In the genomic region with DNA sequence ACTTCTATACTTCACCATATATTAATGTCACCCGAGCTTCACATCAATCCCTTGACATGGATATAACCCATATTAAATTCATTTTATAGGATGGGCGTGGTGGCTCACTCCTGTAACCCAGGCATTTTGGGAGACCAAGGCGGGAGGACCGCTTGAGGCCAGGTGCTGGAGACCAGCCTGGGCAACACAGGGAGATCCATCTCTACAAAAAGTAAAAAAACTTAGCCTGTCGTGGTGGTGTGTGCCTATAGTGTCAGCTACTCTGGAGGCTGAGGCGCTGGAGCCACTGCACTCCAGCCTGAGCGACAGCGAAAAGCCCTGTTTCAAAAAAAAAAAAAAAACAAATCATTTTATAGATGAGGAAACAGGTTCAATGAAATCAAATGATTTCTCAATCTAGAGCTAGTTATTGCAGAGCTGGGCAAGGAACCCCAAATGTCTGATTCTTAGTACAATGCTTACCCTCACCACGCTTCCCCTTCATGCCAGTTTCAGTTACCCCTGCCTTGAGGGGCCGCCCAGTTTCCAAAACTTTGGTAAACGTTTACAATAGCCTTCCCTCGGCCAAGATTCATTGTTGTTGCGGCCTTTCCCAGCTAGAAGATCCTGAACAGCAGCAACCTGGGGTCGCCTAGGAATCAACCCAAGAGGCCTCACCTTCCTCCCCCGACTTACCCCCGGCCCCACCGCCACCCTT, we compare ENCODE assay signal across 8 cellular contexts. TPM values are rescaled to one million over a fixed set of nuclear protein-coding genes. Genes with fewer than 3 reads are reported as not detected.
DNase-seq lines count a peak whose midpoint lies in the region; ATAC-seq and TF ChIP-seq lines count a peak whose summit lies in the region.

No MANE protein-coding gene starts in this region.

- no peaks in the 10 kb centered on the region for H3K27me3 ChIP-seq in cardiac muscle cell
- no peaks in the 10 kb centered on the region for H3K27me3 ChIP-seq in upper lobe of right lung

- no peak for TF ChIP-seq POLR2A in lower leg skin (IDR thresholded peaks at IDR 0.05)

- H3K4me3 ChIP-seq in cardiac muscle cell (peak overlapping the region; percentile 80), lower leg skin (ENCODE audit: low read depth, poor library complexity, severe bottlenecking) (peak overlapping the region; percentile 88), upper lobe of right lung (peak overlapping the region; percentile 69)

- DNase-seq in cardiac muscle cell (ENCODE audit: low read depth in 1 of 2, low spot score in 1 of 2) = no peak
- no peak for DNase-seq in Right ventricle myocardium superior
- DNase-seq in lower leg skin (ENCODE audit: low spot score in 2 of 2) = no peak
- no peak for DNase-seq in upper lobe of right lung
- DNase-seq in SKM-1 treated with dmso at 0.1 percent for 144 hours (lab: John Stamatoyannopoulos, UW; ENCODE audit: unreplicated experiment) = no peak
- DNase-seq in GM10248 (ENCODE audit: extremely low spot score) = no peak

- H3K27ac ChIP-seq in cardiac muscle cell (peak overlapping the region; percentile 97), angular gyrus (ENCODE audit: low read depth, low read length) (peak overlapping the region; percentile 100), upper lobe of right lung (peak overlapping the region; percentile 96)

- no peak for TF ChIP-seq CTCF in cardiac muscle cell (IDR thresholded peaks at IDR 0.05; ENCODE audit: low read depth, low read length)
- TF ChIP-seq CTCF in lower leg skin (IDR thresholded peaks at IDR 0.05) = no peak
- TF ChIP-seq CTCF in upper lobe of right lung (IDR thresholded peaks at IDR 0.05) = no peak
- TF ChIP-seq CTCF in GM10248 (IDR thresholded peaks at IDR 0.05; ENCODE audit: control extremely low read depth, extremely low read depth, low read depth, missing control alignments) = no peak

- H3K36me3 ChIP-seq in cardiac muscle cell (peaks cover 24% of the 10 kb centered on the region), upper lobe of right lung (peaks cover 37% of the 10 kb centered on the region)

- CTCF ChIA-PET in GM10248 (lab: Yijun Ruan, JAX) = interaction anchor here (0.9 to 2.9 kb wide), 13 partner anchors 10 to 464 kb away, joined by 3 to 14 read pairs (median 4); a partner anchor contains a TSS

- H3K9me3 ChIP-seq in cardiac muscle cell (ENCODE audit: low read depth) = no peaks in the 10 kb centered on the region
- H3K9me3 ChIP-seq in upper lobe of right lung = no peaks in the 10 kb centered on the region

- POLR2A ChIA-PET in GM10248 (lab: Yijun Ruan, JAX) = interaction anchor here (0.6 to 2.5 kb wide), 4 partner anchors 11 to 445 kb away, joined by 3 to 11 read pairs (median 4); a partner anchor contains a TSS

- H3K4me1 ChIP-seq in cardiac muscle cell (ENCODE audit: low read depth) (peaks cover 8% of the 10 kb centered on the region), upper lobe of right lung (peaks cover 8% of the 10 kb centered on the region)

- no peak for ATAC-seq in Right ventricle myocardium superior (ENCODE audit: poor library complexity)
- no peak for ATAC-seq in upper lobe of right lung
- ATAC-seq in HG03378 (IDR thresholded peaks at IDR 0.05; ENCODE audit: unreplicated experiment) = no peak

- WGBS in lower leg skin, 2 donors = 41 to 43% methylated on average over 17 of the region's 17 CpGs

- intact Hi-C loops in Right ventricle myocardium superior (cut with DNase I) = no loop called here
- intact Hi-C loops in lower leg skin (cut with DNase I; ENCODE audit: low total_unique reads) = no loop called here
- intact Hi-C loops in upper lobe of right lung (cut with DNase I) = no loop called here

RNA-seq across cellular contexts. Expression of a gene that starts 0.8 kb away (rescaled TPM):
- total RNA-seq in cardiac muscle cell = 124 and 255 TPM in 2 replicates
- polyA plus RNA-seq in cardiac muscle cell = 304 and 326 TPM in 2 replicates
- total RNA-seq in Right ventricle myocardium superior = 129 TPM
- 100 to 1,000 TPM in 2 of 4 donors, 10 to 100 TPM in 2; 70.6 to 148 (median 116) TPM for total RNA-seq in lower leg skin
- total RNA-seq in upper lobe of right lung = 75.7 TPM

RNA-seq across cellular contexts. Expression of a gene that starts 8.1 kb away (rescaled TPM):
- total RNA-seq in cardiac muscle cell (0.12 TPM in 1 of 2 replicates, not detected in the other), Right ventricle myocardium superior (not detected), lower leg skin (not detected), upper lobe of right lung (not detected)
- polyA plus RNA-seq in cardiac muscle cell = not detected in 2 replicates

RNA-seq across cellular contexts. Expression of a gene that starts 23.4 kb away (rescaled TPM):
- total RNA-seq in cardiac muscle cell (8.6 and 8.9 TPM in 2 replicates), Right ventricle myocardium superior (1.6 TPM), lower leg skin (1 to 10 TPM; 3.0 to 4.9 (median 3.9) TPM), upper lobe of right lung (7.8 TPM)
- polyA plus RNA-seq in cardiac muscle cell = 4.4 and 13.4 TPM in 2 replicates

RNA-seq across cellular contexts. Expression of a gene that starts 24.0 kb away (rescaled TPM):
- 7.9 and 26.3 TPM in 2 replicates for total RNA-seq in cardiac muscle cell
- polyA plus RNA-seq in cardiac muscle cell = 6.7 and 10.5 TPM in 2 replicates
- total RNA-seq in Right ventricle myocardium superior = 5.5 TPM
- total RNA-seq in lower leg skin = 10 to 100 TPM; 16.9 to 29.6 (median 23.2) TPM
- total RNA-seq in upper lobe of right lung = 8.4 TPM

RNA-seq across cellular contexts. Expression of a gene that starts 51.6 kb away (rescaled TPM):
- total RNA-seq in cardiac muscle cell = 33.8 and 39.3 TPM in 2 replicates
- polyA plus RNA-seq in cardiac muscle cell = 18.9 and 19.9 TPM in 2 replicates
- 10.9 TPM for total RNA-seq in Right ventricle myocardium superior
- 10 to 100 TPM; 66.2 to 98.4 (median 74.8) TPM for total RNA-seq in lower leg skin
- 37.8 TPM for total RNA-seq in upper lobe of right lung
